In genomic region chr6:28280595-28281287, GRCh38 we compare ENCODE assay signal across 8 cellular contexts. TPM values are rescaled to one million over a fixed set of nuclear protein-coding genes. Genes with fewer than 3 reads are reported as not detected.
DNase-seq lines count a peak whose midpoint lies in the region; ATAC-seq, FAIRE-seq and TF ChIP-seq lines count a peak whose summit lies in the region.

No MANE protein-coding gene starts in this region.

- no peak for TF ChIP-seq POLR2A in endothelial cell of umbilical vein (IDR thresholded peaks at IDR 0.05; ENCODE audit: low read depth, low read length)

- dilution Hi-C loops in endothelial cell of umbilical vein (cut with MboI; ENCODE audit: extremely low pct_ligation_motif_present, low sequenced_read_pairs): no loop called here

- H3K9me2 ChIP-seq in DOHH2 (replicated peaks; ENCODE audit: control insufficient read depth, low read length): no peaks in the 10 kb centered on the region

- no peaks in the 10 kb centered on the region for H3F3A ChIP-seq in DOHH2 (ENCODE audit: control insufficient read depth, insufficient read depth)

- FAIRE-seq in endothelial cell of umbilical vein (lab: Jason Lieb, UNC): no peak

- BruUV-seq in Panc1 (replicated peaks; lab: Mats Ljungman, UMichigan) (no TSS peak), endothelial cell of umbilical vein (replicated peaks; lab: Mats Ljungman, UMichigan) (no TSS peak)

- H3K4me3 ChIP-seq in DOHH2 (ENCODE audit: low read length) (peak overlapping the region; percentile 80), Panc1 (ENCODE audit: low read depth in 2 of 2, low read length in 2 of 2) (peak overlapping the region; percentile 68 to 82), endothelial cell of umbilical vein (replicated peaks in 1 of 3; ENCODE audit: insufficient read depth in 1 of 3, low read depth in 1 of 3, low read length in 3 of 3) (peak overlapping the region; percentile 68 to 96 (median 93)), parathyroid adenoma (ENCODE audit: low read depth, low read length) (peak overlapping the region; percentile 74)

- H3K9me3 ChIP-seq in DOHH2 (ENCODE audit: control insufficient read depth, insufficient read depth, low read length) (no peaks in the 10 kb centered on the region), Panc1 (ENCODE audit: control insufficient read depth, insufficient read depth, low read depth, low read length) (no peaks in the 10 kb centered on the region; the same call in 1 of the 2 replicates), endothelial cell of umbilical vein (replicated peaks; ENCODE audit: control insufficient read depth, insufficient read depth, low read length) (no peaks in the 10 kb centered on the region), parathyroid adenoma (ENCODE audit: control insufficient read depth, low read length) (no peaks in the 10 kb centered on the region)

- H3K36me3 ChIP-seq in DOHH2 (ENCODE audit: control insufficient read depth, low read length) (peaks cover 13% of the 10 kb centered on the region), Panc1 (ENCODE audit: control insufficient read depth, insufficient read depth, low read length) (0 out of 2 replicates have a peak, but pooled peaks cover 3% of the 10 kb centered on the region), endothelial cell of umbilical vein (ENCODE audit: control insufficient read depth in 2 of 2, extremely low read depth in 1 of 2, insufficient read depth in 2 of 2, low read length in 2 of 2) (peaks cover 5 to 12% of the 10 kb centered on the region in 2 experiments), parathyroid adenoma (ENCODE audit: control insufficient read depth, insufficient read depth, low read length) (no peaks in the 10 kb centered on the region)

- H3K27ac ChIP-seq in DOHH2 (ENCODE audit: low read depth, low read length) (no peak overlapping the region), Panc1 (ENCODE audit: low read length) (peak overlapping the region; percentile 89), endothelial cell of umbilical vein (ENCODE audit: insufficient read depth, low read depth, low read length) (peak overlapping the region; percentile 46), parathyroid adenoma (no peak overlapping the region)

- in situ Hi-C loops in Panc1 (cut with HindIII; ENCODE audit: low pct_unique_long_range_greater_than_20kb, low sequenced_read_pairs): no loop called here

- peak overlapping the region; percentile 91 for H2AFZ ChIP-seq in endothelial cell of umbilical vein (ENCODE audit: low read depth, low read length)
- peak overlapping the region; percentile 93 for H2AFZ ChIP-seq in parathyroid adenoma

- no peaks in the 10 kb centered on the region for H3K9me1 ChIP-seq in endothelial cell of umbilical vein (replicated peaks; ENCODE audit: control insufficient read depth, extremely low read depth, insufficient read depth, low read length)

- H3K9ac ChIP-seq in endothelial cell of umbilical vein (replicated peaks; ENCODE audit: extremely low read depth, insufficient read depth, low read length) (peak overlapping the region; percentile 82), parathyroid adenoma (no peak overlapping the region)

- DNase-seq in Panc1 (ENCODE audit: low read depth, low spot score) (no peak), endothelial cell of umbilical vein (ENCODE audit: low read depth, low spot score) (no peak), NK-92 (lab: John Stamatoyannopoulos, UW; ENCODE audit: unreplicated experiment) (no peak), NCI-H226 (no peak), NCI-H524 treated with DMSO at 0.1 percent for 48 hours (lab: John Stamatoyannopoulos, UW) (no peak)

- POLR2A ChIA-PET in Panc1 (lab: Charles Lee): no interaction called here
- POLR2A ChIA-PET in endothelial cell of umbilical vein (lab: Charles Lee): interaction anchor here (0.5 to 2.1 kb wide), 4 partner anchors 13 to 89 kb away, joined by 3 to 7 read pairs (median 6); partner anchors contain the start of genes ZSCAN26 and ZSCAN31

- H4K20me1 ChIP-seq in DOHH2 (ENCODE audit: control insufficient read depth, insufficient read depth, low read depth, low read length) (no peaks in the 10 kb centered on the region), endothelial cell of umbilical vein (replicated peaks; ENCODE audit: control insufficient read depth, extremely low read depth, insufficient read depth, low read length) (no peaks in the 10 kb centered on the region)

- H3K27me3 ChIP-seq in DOHH2 (ENCODE audit: control insufficient read depth, low read length): no peaks in the 10 kb centered on the region
- H3K27me3 ChIP-seq in Panc1 (ENCODE audit: control insufficient read depth, insufficient read depth, low read length): no peaks in the 10 kb centered on the region
- no peaks in the 10 kb centered on the region for H3K27me3 ChIP-seq in endothelial cell of umbilical vein (ENCODE audit: control insufficient read depth in 2 of 2, insufficient read depth in 2 of 2, low read length in 2 of 2)
- H3K27me3 ChIP-seq in parathyroid adenoma (ENCODE audit: control insufficient read depth, insufficient read depth, low read length): no peaks in the 10 kb centered on the region

- TF ChIP-seq CTCF in DOHH2 (IDR thresholded peaks at IDR 0.05; ENCODE audit: low read depth, low read length, poor library complexity, severe bottlenecking) (no peak), Panc1 (IDR thresholded peaks at IDR 0.05) (no peak), endothelial cell of umbilical vein (IDR thresholded peaks at IDR 0.05; ENCODE audit: extremely low read depth in 1 of 2, insufficient read depth in 1 of 2, low read depth in 1 of 2, low read length in 2 of 2) (no peak), parathyroid adenoma (IDR thresholded peaks at IDR 0.05) (no peak)

- intact Hi-C loops in Panc1 (cut with micrococcal nuclease; ENCODE audit: unreplicated experiment) (no loop called here), endothelial cell of umbilical vein (cut with micrococcal nuclease) (loop anchor here (1.0 to 10.0 kb wide), 10 partner anchors 14 to 404 kb away; partner anchors contain the start of genes ZKSCAN3, ZKSCAN4, ZKSCAN8 and ZNF165)

- peaks cover 13% of the 10 kb centered on the region for H3K4me1 ChIP-seq in DOHH2 (ENCODE audit: control insufficient read depth, low read length)
- peaks cover 7% of the 10 kb centered on the region; the same call in 1 of the 2 replicates for H3K4me1 ChIP-seq in Panc1 (ENCODE audit: control insufficient read depth, insufficient read depth, low read length)
- H3K4me1 ChIP-seq in endothelial cell of umbilical vein (ENCODE audit: control insufficient read depth, extremely low read depth, insufficient read depth, low read length): peaks cover 7% of the 10 kb centered on the region
- no peaks in the 10 kb centered on the region for H3K4me1 ChIP-seq in parathyroid adenoma

- CTCF ChIA-PET in Panc1 (lab: Charles Lee): no interaction called here
- CTCF ChIA-PET in endothelial cell of umbilical vein (lab: Charles Lee): interaction anchor here (0.9 to 1.8 kb wide), 8 partner anchors 11 to 162 kb away, joined by 3 to 19 read pairs (median 4); partner anchors contain the start of genes ZKSCAN8, ZSCAN23 and ZSCAN26

- ATAC-seq in Panc1: no peak
- ATAC-seq in HG02970 (IDR thresholded peaks at IDR 0.05; ENCODE audit: low FRiP score, unreplicated experiment): no peak

- H3K79me2 ChIP-seq in DOHH2 (ENCODE audit: control insufficient read depth, low read length) (peaks cover 8% of the 10 kb centered on the region), endothelial cell of umbilical vein (ENCODE audit: control insufficient read depth, insufficient read depth, low read length) (peaks cover 16% of the 10 kb centered on the region), parathyroid adenoma (no peaks in the 10 kb centered on the region)

- peak overlapping the region; percentile 92 for H3K4me2 ChIP-seq in DOHH2 (ENCODE audit: low read length)
- peak overlapping the region; percentile 96 for H3K4me2 ChIP-seq in endothelial cell of umbilical vein (ENCODE audit: insufficient read depth, low read length)
- peak overlapping the region; percentile 86 for H3K4me2 ChIP-seq in parathyroid adenoma (ENCODE audit: low read length)

RNA-seq across cellular contexts. Expression of gene PGBD1, which starts 0.6 kb away (rescaled TPM):
- total RNA-seq in Panc1 (2021; ENCODE audit: unreplicated experiment) (7.6 TPM), endothelial cell of umbilical vein (9.6 and 10.1 TPM in 2 replicates)
- 4.3 TPM for polyA plus RNA-seq in Panc1 (2012; ENCODE audit: insufficient read length)
- 3.4 and 4.2 TPM in 2 replicates for polyA plus RNA-seq in endothelial cell of umbilical vein
- 6.4 and 6.9 TPM in 2 replicates for polyA plus RNA-seq in endothelial cell of umbilical vein (2011; cell fraction: cytosol; rRNA removed)
- 9.4 and 10.7 TPM in 2 replicates for polyA plus RNA-seq in endothelial cell of umbilical vein (2011; cell fraction: nucleus; rRNA removed)
- polyA plus RNA-seq in endothelial cell of umbilical vein (2012): 5.8 and 9.4 TPM in 2 replicates
- polyA minus RNA-seq in endothelial cell of umbilical vein: 4.2 and 6.1 TPM in 2 replicates
- polyA minus RNA-seq in endothelial cell of umbilical vein (2011; cell fraction: cytosol; rRNA and poly(A)+ RNA removed): 3.0 TPM
- polyA minus RNA-seq in endothelial cell of umbilical vein (2011; cell fraction: nucleus; rRNA and poly(A)+ RNA removed): 2.9 and 3.4 TPM in 2 replicates

RNA-seq across cellular contexts. Expression of gene ZSCAN26, which starts 13.8 kb away (rescaled TPM):
- total RNA-seq in Panc1 (2021; ENCODE audit: unreplicated experiment) (6.6 TPM), endothelial cell of umbilical vein (12.7 and 14.1 TPM in 2 replicates)
- 5.9 TPM for polyA plus RNA-seq in Panc1 (2012; ENCODE audit: insufficient read length)
- 11.2 and 12.8 TPM in 2 replicates for polyA plus RNA-seq in endothelial cell of umbilical vein
- 14.4 and 15.3 TPM in 2 replicates for polyA plus RNA-seq in endothelial cell of umbilical vein (2011; cell fraction: cytosol; rRNA removed)
- polyA plus RNA-seq in endothelial cell of umbilical vein (2011; cell fraction: nucleus; rRNA removed): 57.4 and 65.5 TPM in 2 replicates
- 9.8 and 10.3 TPM in 2 replicates for polyA plus RNA-seq in endothelial cell of umbilical vein (2012)
- 19.4 and 21.0 TPM in 2 replicates for polyA minus RNA-seq in endothelial cell of umbilical vein
- polyA minus RNA-seq in endothelial cell of umbilical vein (2011; cell fraction: cytosol; rRNA and poly(A)+ RNA removed): 3.5 TPM
- polyA minus RNA-seq in endothelial cell of umbilical vein (2011; cell fraction: nucleus; rRNA and poly(A)+ RNA removed): 23.6 and 27.2 TPM in 2 replicates

RNA-seq across cellular contexts. Expression of gene NKAPL, which starts 21.6 kb away (rescaled TPM):
- total RNA-seq in Panc1 (2021; ENCODE audit: unreplicated experiment) (not detected), endothelial cell of umbilical vein (1.1 and 1.6 TPM in 2 replicates)
- not detected for polyA plus RNA-seq in Panc1 (2012; ENCODE audit: insufficient read length)
- 0.53 and 0.72 TPM in 2 replicates for polyA plus RNA-seq in endothelial cell of umbilical vein
- 0.75 and 0.78 TPM in 2 replicates for polyA plus RNA-seq in endothelial cell of umbilical vein (2011; cell fraction: cytosol; rRNA removed)
- polyA plus RNA-seq in endothelial cell of umbilical vein (2011; cell fraction: nucleus; rRNA removed): 0.24 and 0.29 TPM in 2 replicates
- polyA plus RNA-seq in endothelial cell of umbilical vein (2012): 0.61 and 1.2 TPM in 2 replicates
- 0.17 and 0.96 TPM in 2 replicates for polyA minus RNA-seq in endothelial cell of umbilical vein
- polyA minus RNA-seq in endothelial cell of umbilical vein (2011; cell fraction: cytosol; rRNA and poly(A)+ RNA removed): not detected
- polyA minus RNA-seq in endothelial cell of umbilical vein (2011; cell fraction: nucleus; rRNA and poly(A)+ RNA removed): 0.43 and 0.53 TPM in 2 replicates

RNA-seq across cellular contexts. Expression of gene ZKSCAN4, which starts 28.7 kb away (rescaled TPM):
- total RNA-seq in Panc1 (2021; ENCODE audit: unreplicated experiment): 4.4 TPM
- 2.6 TPM for polyA plus RNA-seq in Panc1 (2012; ENCODE audit: insufficient read length)
- total RNA-seq in endothelial cell of umbilical vein: 3.6 and 4.1 TPM in 2 replicates
- polyA plus RNA-seq in endothelial cell of umbilical vein: 1.0 and 1.3 TPM in 2 replicates
- 1.8 and 2.0 TPM in 2 replicates for polyA plus RNA-seq in endothelial cell of umbilical vein (2011; cell fraction: cytosol; rRNA removed)
- polyA plus RNA-seq in endothelial cell of umbilical vein (2011; cell fraction: nucleus; rRNA removed): 2.2 and 2.4 TPM in 2 replicates
- polyA plus RNA-seq in endothelial cell of umbilical vein (2012): 2.3 and 3.3 TPM in 2 replicates
- polyA minus RNA-seq in endothelial cell of umbilical vein: 1.8 and 2.1 TPM in 2 replicates
- 2.9 TPM for polyA minus RNA-seq in endothelial cell of umbilical vein (2011; cell fraction: cytosol; rRNA and poly(A)+ RNA removed)
- 1.6 TPM in 2 replicates for polyA minus RNA-seq in endothelial cell of umbilical vein (2011; cell fraction: nucleus; rRNA and poly(A)+ RNA removed)

RNA-seq across cellular contexts. Expression of gene ZSCAN31, which starts 55.2 kb away (rescaled TPM):
- 10.4 TPM for total RNA-seq in Panc1 (2021; ENCODE audit: unreplicated experiment)
- polyA plus RNA-seq in Panc1 (2012; ENCODE audit: insufficient read length): 10.2 TPM
- 19.5 and 23.0 TPM in 2 replicates for total RNA-seq in endothelial cell of umbilical vein
- 11.0 and 12.9 TPM in 2 replicates for polyA plus RNA-seq in endothelial cell of umbilical vein
- polyA plus RNA-seq in endothelial cell of umbilical vein (2011; cell fraction: cytosol; rRNA removed): 19.9 and 24.1 TPM in 2 replicates
- 45.5 and 49.6 TPM in 2 replicates for polyA plus RNA-seq in endothelial cell of umbilical vein (2011; cell fraction: nucleus; rRNA removed)
- polyA plus RNA-seq in endothelial cell of umbilical vein (2012): 18.0 and 26.7 TPM in 2 replicates
- polyA minus RNA-seq in endothelial cell of umbilical vein: 22.5 and 27.7 TPM in 2 replicates
- polyA minus RNA-seq in endothelial cell of umbilical vein (2011; cell fraction: cytosol; rRNA and poly(A)+ RNA removed): 6.3 TPM
- 14.4 and 18.7 TPM in 2 replicates for polyA minus RNA-seq in endothelial cell of umbilical vein (2011; cell fraction: nucleus; rRNA and poly(A)+ RNA removed)

Comparison
In these comparisons a context has a peak if more than half of its experiments do, and no peak if none do; other contexts are left out.
1. H3K27ac ChIP-seq: peak in Panc1 (single experiment) and endothelial cell of umbilical vein (single experiment); none in DOHH2 (single experiment) and parathyroid adenoma (single experiment).
2. Peak in every context shown above with its lines, with median percentiles within 50 percentile points of each other: H3K4me2 ChIP-seq and H3K4me3 ChIP-seq.